In the genomic region with DNA sequence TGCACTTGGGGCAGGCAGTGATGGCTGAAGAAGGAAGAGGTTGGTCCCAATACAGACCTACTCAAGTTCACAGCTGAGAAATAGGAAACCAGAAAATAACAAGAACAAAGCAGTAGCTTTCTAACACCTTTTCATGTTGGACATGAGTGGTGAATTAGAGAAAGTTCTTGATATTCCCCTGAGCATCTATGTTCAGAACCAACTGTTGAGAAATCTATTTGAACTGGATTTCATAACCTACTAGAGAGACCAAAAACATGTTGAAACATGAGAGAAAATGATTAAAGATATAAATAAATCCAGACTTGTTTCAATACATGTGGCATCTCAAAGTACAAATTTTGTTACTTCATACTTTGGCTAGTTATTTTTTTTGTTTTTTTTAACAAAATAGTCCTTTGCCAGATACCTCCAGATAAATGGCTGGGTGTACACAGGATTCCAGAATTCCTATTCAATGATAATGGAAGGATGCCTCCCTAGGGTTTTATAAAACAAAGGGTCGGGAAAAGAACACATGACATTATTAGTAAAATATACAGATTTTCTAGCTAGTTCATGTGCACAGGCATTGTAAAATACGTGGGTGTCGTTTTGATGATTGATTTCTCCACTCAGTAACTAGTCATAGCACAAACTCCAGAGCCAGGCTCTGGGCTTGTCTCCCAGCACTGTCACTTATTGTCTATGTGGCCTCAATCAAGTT, we compare ENCODE assay signal across 11 cellular contexts. TPM values are rescaled to one million over a fixed set of nuclear protein-coding genes. Genes with fewer than 3 reads are reported as not detected.
DNase-seq lines count a peak whose midpoint lies in the region; ATAC-seq and TF ChIP-seq lines count a peak whose summit lies in the region.
"Had no signal": no experiment of that assay in that cellular context is flagged by ENCODE, and none has a peak within 500 bp of the region (broad histone marks: within the 10 kb centered on the region; RNA-seq: fewer than 3 reads in every experiment).

No MANE protein-coding gene starts in this region.

- in situ Hi-C loops in transverse colon (cut with MboI; ENCODE audit: low pct_ligation_motif_present in 1 of 4, low pct_unique_long_range_greater_than_20kb in 1 of 4, low sequenced_read_pairs in 3 of 4) = no loop called here

- WGBS in right cardiac atrium = 31% methylated on average over 3 of the region's 3 CpGs
- 48 to 72% methylated on average over 3 of the region's 3 CpGs for WGBS in transverse colon (ENCODE audit: low coverage in 1 of 2), 2 donors

- H3K4me3 Mint-ChIP-seq in osteocyte (ENCODE audit: unreplicated experiment) = no peak overlapping the region
- H3K4me3 Mint-ChIP-seq: mesothelial cell of epicardium had no signal

- no peak overlapping the region for H3K27ac Mint-ChIP-seq in osteocyte (ENCODE audit: unreplicated experiment)
- H3K27ac Mint-ChIP-seq: mesothelial cell of epicardium had no signal

- intact Hi-C loops in ascending aorta (cut with DNase I) (loop anchor here (2.0 kb wide), 1 partner anchor 15 kb away; no protein-coding TSS in a partner anchor), right cardiac atrium (cut with DNase I) (no loop called here), transverse colon (cut with DNase I; ENCODE audit: low total_unique reads) (no loop called here)

- TF ChIP-seq CTCF in ascending aorta (IDR thresholded peaks at IDR 0.05) (no peak), transverse colon (IDR thresholded peaks at IDR 0.05) (no peak), osteocyte (IDR thresholded peaks at IDR 0.05) (no peak)

- H3K4me1 ChIP-seq in ascending aorta = peaks cover 0 to 12% of the 10 kb centered on the region in 2 donors
- H3K4me1 ChIP-seq in right cardiac atrium (ENCODE audit: control insufficient read depth, insufficient read depth, low read length) = no peaks in the 10 kb centered on the region
- peaks cover 7 to 47% (median 26%) of the 10 kb centered on the region in 4 donors for H3K4me1 ChIP-seq in transverse colon

- no peak for TF ChIP-seq EP300 in transverse colon (IDR thresholded peaks at IDR 0.05; ENCODE audit: low read depth)

- H3K4me1 Mint-ChIP-seq in osteocyte (ENCODE audit: unreplicated experiment) = peaks cover 5% of the 10 kb centered on the region

- no peak for TF ChIP-seq POLR2A in transverse colon (IDR thresholded peaks at IDR 0.05)

- H3K4me3 ChIP-seq in ascending aorta (no peak overlapping the region), right cardiac atrium (ENCODE audit: low read length) (no peak overlapping the region), transverse colon (no peak overlapping the region)

- H3K36me3 Mint-ChIP-seq in osteocyte (ENCODE audit: unreplicated experiment) = no peaks in the 10 kb centered on the region
- H3K36me3 Mint-ChIP-seq: mesothelial cell of epicardium had no signal

- H3K27me3 Mint-ChIP-seq in osteocyte (ENCODE audit: unreplicated experiment) = peaks cover 4% of the 10 kb centered on the region

- H3K27me3 ChIP-seq in ascending aorta (no peaks in the 10 kb centered on the region), right cardiac atrium (ENCODE audit: control insufficient read depth, insufficient read depth) (no peaks in the 10 kb centered on the region), transverse colon (no peaks in the 10 kb centered on the region)

- no peaks in the 10 kb centered on the region for H3K9me3 ChIP-seq in ascending aorta
- no peaks in the 10 kb centered on the region for H3K9me3 ChIP-seq in right cardiac atrium (ENCODE audit: control insufficient read depth, low read length)
- no peaks in the 10 kb centered on the region for H3K9me3 ChIP-seq in transverse colon

- H3K36me3 ChIP-seq in ascending aorta (no peaks in the 10 kb centered on the region), transverse colon (no peaks in the 10 kb centered on the region)

- ATAC-seq in right cardiac atrium = peak; percentile 70 to 85

- H3K27ac ChIP-seq in ascending aorta = peak overlapping the region; percentile 52 to 63
- H3K27ac ChIP-seq in right cardiac atrium (ENCODE audit: low read length) = peak overlapping the region; percentile 15
- peak overlapping the region; percentile 25 to 60 (median 42) for H3K27ac ChIP-seq in transverse colon

- H3K9me3 Mint-ChIP-seq in osteocyte (ENCODE audit: unreplicated experiment) = no peaks in the 10 kb centered on the region
- H3K9me3 Mint-ChIP-seq: mesothelial cell of epicardium had no signal

- peak; percentile 36 for DNase-seq in activated CD4-positive, alpha-beta T cell treated with anti-CD3 and anti-CD28 coated beads for 48 hours
- no peak for DNase-seq in activated CD4-positive, alpha-beta T cell treated with anti-CD3 and anti-CD28 coated beads for 4 hours
- DNase-seq in ascending aorta (ENCODE audit: low spot score in 2 of 2) (no peak), right cardiac atrium (peak in 1 of 3 donors; percentile 59), transverse colon (no peak), osteocyte (ENCODE audit: extremely low spot score, unreplicated experiment) (no peak), OCI-M1 (lab: John Stamatoyannopoulos, UW) (no peak)
- DNase-seq in activated effector memory CD4-positive, alpha-beta T cell treated with anti-CD3 and anti-CD28 coated beads, Interleukin-2, amount 50 U/mL, for 16 hours = no peak
- DNase-seq: activated CD4-positive, alpha-beta T cell treated with anti-CD3 and anti-CD28 coated beads for 1 hour; NCI-H1694 had no signal

RNA-seq across cellular contexts. Expression of gene TNFSF10, which starts 34.4 kb away (rescaled TPM):
- total RNA-seq in ascending aorta = 89.8 TPM
- 10 to 100 TPM in 3 of 4 donors, 1 to 10 TPM in 1; 9.6 to 23.0 (median 13.3) TPM for total RNA-seq in right cardiac atrium
- polyA plus RNA-seq in right cardiac atrium = 21.2 TPM
- total RNA-seq in transverse colon = 100 to 1,000 TPM in 3 of 4 donors, 10 to 100 TPM in 1; 73.8 to 150 (median 125) TPM
- not detected in 2 replicates for total RNA-seq in osteocyte

Comparison
In these comparisons a context has a peak if more than half of its experiments do, and no peak if none do; other contexts are left out.
1. RNA of gene TNFSF10, which starts 34.4 kb away (total RNA-seq): 73.8 to 150 TPM in transverse colon, 89.8 TPM in ascending aorta (single experiment) and 9.6 to 23.0 TPM in right cardiac atrium; not detected in osteocyte; every median in the first group is over 10 times any median in the second.
2. Peak in every context shown above with its lines, with median percentiles within 50 percentile points of each other: H3K27ac ChIP-seq.